In the genomic region with DNA sequence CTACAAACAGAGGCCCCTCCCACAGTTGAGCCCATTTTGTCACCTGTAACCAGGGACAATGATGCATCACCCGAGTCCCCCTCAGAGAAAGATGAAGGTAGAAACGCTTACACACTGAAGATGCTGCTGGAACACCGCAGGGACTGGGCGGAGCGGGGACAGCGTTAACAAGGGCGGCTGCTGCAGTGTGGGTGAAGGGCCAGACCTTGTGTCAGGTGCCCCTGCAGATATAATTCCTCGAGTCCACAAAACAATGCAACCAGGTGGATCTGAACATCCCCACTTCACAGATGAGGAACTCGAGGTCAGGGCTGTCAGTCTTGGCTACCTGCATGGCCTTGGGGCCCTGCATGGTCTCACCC, we compare ENCODE assay signal across 22 cellular contexts. TPM values are rescaled to one million over a fixed set of nuclear protein-coding genes. Genes with fewer than 3 reads are reported as not detected.
A peak's percentile ranks its signal among the peaks of the same experiment; 100 is the strongest.
DNase-seq lines count a peak whose midpoint lies in the region; TF ChIP-seq lines count a peak whose summit lies in the region.
"Had no signal": no experiment of that assay in that cellular context is flagged by ENCODE, and none has a peak within 500 bp of the region (broad histone marks: within the 10 kb centered on the region; RNA-seq: fewer than 3 reads in every experiment).

No MANE protein-coding gene starts in this region.

- no CpG with 5 or more reads among the region's 9 CpGs for WGBS in trophoblast cell (ENCODE audit: extremely low coverage, insufficient coverage, insufficient read length)

- H3K9ac ChIP-seq in Loucy (ENCODE audit: low read depth, low read length, poor library complexity, severe bottlenecking): no peak overlapping the region
- H3K9ac ChIP-seq in trophoblast cell (ENCODE audit: low read length): no peak overlapping the region

- H3K79me2 ChIP-seq in Loucy (ENCODE audit: insufficient read depth, low read length): 0 out of 2 replicates have a peak, but pooled peaks cover 3% of the 10 kb centered on the region
- H3K79me2 ChIP-seq in trophoblast cell (ENCODE audit: control insufficient read depth, insufficient read depth, low read length, poor library complexity): no peaks in the 10 kb centered on the region

- no peak overlapping the region for H4K8ac ChIP-seq in trophoblast cell (ENCODE audit: low read depth, low read length)

- H3K18ac ChIP-seq in trophoblast cell (ENCODE audit: low read length): no peak overlapping the region

- no peaks in the 10 kb centered on the region for H3K36me3 ChIP-seq in Loucy (ENCODE audit: insufficient read depth, low read length)
- no peaks in the 10 kb centered on the region for H3K36me3 ChIP-seq in trophoblast cell (ENCODE audit: control insufficient read depth in 1 of 2, insufficient read depth in 2 of 2, low read length in 2 of 2)
- H3K36me3 ChIP-seq: cardiac muscle cell, neutrophil, WERI-Rb-1 had no signal

- no peak overlapping the region for H2BK120ac ChIP-seq in trophoblast cell (ENCODE audit: insufficient read depth, low read length, poor library complexity)

- H3K9me2 ChIP-seq in Loucy (replicated peaks; ENCODE audit: low read depth, low read length): no peaks in the 10 kb centered on the region

- H4K91ac ChIP-seq in trophoblast cell (ENCODE audit: low read depth, low read length): no peak overlapping the region

- no peaks in the 10 kb centered on the region for H3K9me3 ChIP-seq in Loucy (ENCODE audit: insufficient read depth, low read depth, low read length)
- H3K9me3 ChIP-seq in trophoblast cell (ENCODE audit: insufficient read depth, low read depth, low read length): peaks cover 4% of the 10 kb centered on the region
- H3K9me3 ChIP-seq: neutrophil had no signal

- no peak overlapping the region for H3K14ac ChIP-seq in trophoblast cell (ENCODE audit: low read length)

- no peak overlapping the region for H3K27ac Mint-ChIP-seq in endothelial cell (ENCODE audit: unreplicated experiment)
- H3K27ac Mint-ChIP-seq: progenitor cell of endocrine pancreas had no signal

- no peak overlapping the region for H2AK5ac ChIP-seq in trophoblast cell (ENCODE audit: low read length)

- peak; percentile 57 for DNase-seq in activated effector memory CD4-positive, alpha-beta T cell treated with anti-CD3 and anti-CD28 coated beads, Interleukin-2, amount 50 U/mL, for 16 hours
- DNase-seq in activated effector memory CD4-positive, alpha-beta T cell treated with Interleukin-2 at 50 U/mL for 16 hours: no peak
- DNase-seq in endothelial cell (ENCODE audit: low spot score) (no peak), ureter (ENCODE audit: low spot score) (peak; percentile 30), trophoblast cell (no peak), DMS 273 treated with DMSO at 0.1 percent for 48 hours (lab: John Stamatoyannopoulos, UW) (no peak)
- DNase-seq: activated naive CD4-positive, alpha-beta T cell treated with anti-CD3 and anti-CD28 coated beads, Interleukin-2, amount 50 U/mL, for 16 hours; activated T-cell treated with anti-CD3 and anti-CD28 coated beads, Interleukin-2, amount 50 U/mL, for 4 hours; dermis blood vessel endothelial cell; glutamatergic neuron; Kasumi-1; kidney glomerular epithelial cell; NCI-H187; NCI-H345; NCI-H748 treated with DMSO at 0.1 percent for 48 hours; RPMI8226; T-helper 9 cell; WERI-Rb-1 had no signal

- H3K79me1 ChIP-seq in trophoblast cell (ENCODE audit: low read length): no peaks in the 10 kb centered on the region

- peak overlapping the region; percentile 12 for H3K4me3 Mint-ChIP-seq in endothelial cell (ENCODE audit: unreplicated experiment)
- H3K4me3 Mint-ChIP-seq: activated T-cell treated with anti-CD3 and anti-CD28 coated beads, Interleukin-2, amount 50 U/mL, for 4 hours had no signal

- peaks cover 20% of the 10 kb centered on the region for H3K4me1 Mint-ChIP-seq in endothelial cell (ENCODE audit: unreplicated experiment)

- H3F3A ChIP-seq in Loucy (ENCODE audit: low read depth): no peaks in the 10 kb centered on the region

- no peaks in the 10 kb centered on the region for H3K9me3 Mint-ChIP-seq in endothelial cell (ENCODE audit: unreplicated experiment)
- H3K9me3 Mint-ChIP-seq: activated T-cell treated with anti-CD3 and anti-CD28 coated beads, Interleukin-2, amount 50 U/mL, for 4 hours had no signal

- H4K20me1 ChIP-seq in Loucy (ENCODE audit: insufficient read depth, low read length, poor library complexity, severe bottlenecking): no peaks in the 10 kb centered on the region

- no peak overlapping the region for H3K4ac ChIP-seq in trophoblast cell (ENCODE audit: low read depth, low read length)

- no peak overlapping the region for H2BK12ac ChIP-seq in trophoblast cell (ENCODE audit: low read length)

- no peak overlapping the region for H4K12ac ChIP-seq in trophoblast cell (ENCODE audit: low read depth, low read length)

- H3K4me3 ChIP-seq in Loucy (ENCODE audit: low read length, poor library complexity, severe bottlenecking) (no peak overlapping the region), trophoblast cell (ENCODE audit: low read depth, low read length) (no peak overlapping the region)
- H3K4me3 ChIP-seq: cardiac muscle cell had no signal

- peaks cover 33% of the 10 kb centered on the region for H3K4me1 ChIP-seq in Loucy (ENCODE audit: insufficient read depth, low read length, poor library complexity, severe bottlenecking)
- peaks cover 0 to 6% of the 10 kb centered on the region in 2 experiments for H3K4me1 ChIP-seq in trophoblast cell (ENCODE audit: control insufficient read depth in 1 of 2, insufficient read depth in 2 of 2, low read length in 2 of 2)

- peaks cover 6% of the 10 kb centered on the region for H3K27me3 Mint-ChIP-seq in endothelial cell (ENCODE audit: unreplicated experiment)
- H3K27me3 Mint-ChIP-seq: progenitor cell of endocrine pancreas had no signal

- H3K27ac ChIP-seq in trophoblast cell (ENCODE audit: low read depth, low read length): no peak overlapping the region
- H3K27ac ChIP-seq: cardiac muscle cell, neutrophil, WERI-Rb-1 had no signal

- H2BK5ac ChIP-seq in trophoblast cell (ENCODE audit: low read depth, low read length, poor library complexity): no peak overlapping the region

- no peaks in the 10 kb centered on the region for H3K36me3 Mint-ChIP-seq in endothelial cell (ENCODE audit: low read depth, unreplicated experiment)

- H3K4me2 ChIP-seq in Loucy (ENCODE audit: low read depth, low read length, poor library complexity, severe bottlenecking) (peak overlapping the region; percentile 0), trophoblast cell (ENCODE audit: low read length) (no peak overlapping the region)

- TF ChIP-seq CTCF in Loucy (conservative IDR thresholded peaks at IDR 0.05; ENCODE audit: low read length): no peak
- TF ChIP-seq CTCF in endothelial cell (IDR thresholded peaks at IDR 0.05; ENCODE audit: unreplicated experiment): no peak

- H2AFZ ChIP-seq in Loucy (ENCODE audit: low read length) (no peak overlapping the region), trophoblast cell (ENCODE audit: insufficient read depth, low read length, poor library complexity) (no peak overlapping the region)

- H3K27me3 ChIP-seq in Loucy (ENCODE audit: insufficient read depth, low read length, poor library complexity, severe bottlenecking): no peaks in the 10 kb centered on the region
- H3K27me3 ChIP-seq in trophoblast cell (ENCODE audit: insufficient read depth, low read length): no peaks in the 10 kb centered on the region
- H3K27me3 ChIP-seq: cardiac muscle cell had no signal

- no peak overlapping the region for H3K23ac ChIP-seq in trophoblast cell (ENCODE audit: low read length)

RNA-seq across cellular contexts. Expression of a gene that starts 6.3 kb away (rescaled TPM):
- total RNA-seq in endothelial cell (ENCODE audit: unreplicated experiment) (48.5 TPM), ureter (30.6 TPM)
- 21.4 and 22.8 TPM in 2 replicates for polyA plus RNA-seq in trophoblast cell (2013)

RNA-seq across cellular contexts. Expression of a gene that starts 9.5 kb away (rescaled TPM):
- 6.2 TPM for total RNA-seq in endothelial cell (ENCODE audit: unreplicated experiment)
- total RNA-seq in ureter: 22.7 TPM
- 7.2 and 7.3 TPM in 2 replicates for polyA plus RNA-seq in trophoblast cell (2013)

RNA-seq across cellular contexts. Expression of a gene that starts 15.0 kb away (rescaled TPM):
- total RNA-seq in endothelial cell (ENCODE audit: unreplicated experiment): 0.67 TPM
- 119 TPM for total RNA-seq in ureter
- polyA plus RNA-seq in trophoblast cell (2013): 1.3 and 1.6 TPM in 2 replicates
- total RNA-seq: dermis blood vessel endothelial cell had no signal

RNA-seq across cellular contexts. Expression of a gene that starts 39.0 kb away (rescaled TPM):
- 0.31 TPM for total RNA-seq in endothelial cell (ENCODE audit: unreplicated experiment)
- 20.7 TPM for total RNA-seq in ureter
- 0.42 and 0.55 TPM in 2 replicates for polyA plus RNA-seq in trophoblast cell (2013)

Comparison
In these comparisons a context has a peak if more than half of its experiments do, and no peak if none do; other contexts are left out.
1. DNase-seq: peak in activated effector memory CD4-positive, alpha-beta T cell treated with anti-CD3 and anti-CD28 coated beads, Interleukin-2, amount 50 U/mL, for 16 hours (single experiment) and ureter (single experiment); none in activated effector memory CD4-positive, alpha-beta T cell treated with Interleukin-2 at 50 U/mL for 16 hours (single experiment), endothelial cell (single experiment), trophoblast cell (0 of 2) and DMS 273 treated with DMSO at 0.1 percent for 48 hours (single experiment).
2. RNA of a gene that starts 15.0 kb away (total RNA-seq): 119 TPM in ureter (single experiment); 0.67 TPM in endothelial cell (single experiment); every median in the first group is over 10 times any median in the second.